ENCODE assay signal across 3 cellular contexts in genomic region chr6:56691201-56691595, GRCh38.
TF ChIP-seq lines count a peak whose summit lies in the region.

No MANE protein-coding gene starts in this region.

TF ChIP-seq in SK-N-SH, 30 proteins besides CTCF, POLR2A, EP300 and RAD21:
- TF ChIP-seq USF2 (IDR thresholded peaks at IDR 0.05; ENCODE audit: borderline replicate concordance, low read depth, low read length): no peak
- TF ChIP-seq EZH2phosphoT487 (IDR thresholded peaks at IDR 0.05; ENCODE audit: borderline replicate concordance, low read depth): no peak
- TF ChIP-seq GABPA (IDR thresholded peaks at IDR 0.05; ENCODE audit: low read depth): no peak
- no peak for TF ChIP-seq MEF2A (IDR thresholded peaks at IDR 0.05; ENCODE audit: borderline replicate concordance, low read depth)
- TF ChIP-seq MXI1 (IDR thresholded peaks at IDR 0.05; ENCODE audit: low read depth, low read length): no peak
- TF ChIP-seq RCOR1 (IDR thresholded peaks at IDR 0.05; ENCODE audit: low read length): no peak
- no peak for TF ChIP-seq CHD2 (IDR thresholded peaks at IDR 0.05; ENCODE audit: low read length, partially characterized antibody)
- no peak for TF ChIP-seq FOXM1 (IDR thresholded peaks at IDR 0.05; ENCODE audit: low read depth)
- TF ChIP-seq JUND (IDR thresholded peaks at IDR 0.05): no peak
TF ChIP-seq in SK-N-SH: peak in this region for 0.

TF ChIP-seq in SK-N-SH treated with all-trans-retinoic acid at 6 μM for 48 hours, 23 proteins besides CTCF, POLR2A, EP300 and RAD21 (continues in another document):
- no peak for TF ChIP-seq RARB (CRISPR knock-in tag; IDR thresholded peaks at IDR 0.05)
- no peak for TF ChIP-seq PPARA (CRISPR knock-in tag; IDR thresholded peaks at IDR 0.05; ENCODE audit: borderline replicate concordance)
- no peak for TF ChIP-seq ZNF70 (CRISPR knock-in tag; IDR thresholded peaks at IDR 0.05)
- TF ChIP-seq TOX (CRISPR knock-in tag; IDR thresholded peaks at IDR 0.05; ENCODE audit: borderline replicate concordance): no peak
- no peak for TF ChIP-seq PATZ1 (CRISPR knock-in tag; IDR thresholded peaks at IDR 0.05; ENCODE audit: borderline replicate concordance)
- TF ChIP-seq TCF4 (CRISPR knock-in tag; IDR thresholded peaks at IDR 0.05; ENCODE audit: borderline replicate concordance): no peak
- no peak for TF ChIP-seq ZNF565 (CRISPR knock-in tag; conservative IDR thresholded peaks at IDR 0.05; ENCODE audit: low read depth)
- TF ChIP-seq ZFP30 (CRISPR knock-in tag; IDR thresholded peaks at IDR 0.05): no peak
- TF ChIP-seq TSHZ2 (CRISPR knock-in tag; IDR thresholded peaks at IDR 0.05): no peak
- TF ChIP-seq OSR1 (CRISPR knock-in tag; IDR thresholded peaks at IDR 0.05): no peak
- TF ChIP-seq POU6F1 (CRISPR knock-in tag; IDR thresholded peaks at IDR 0.05; ENCODE audit: borderline replicate concordance, low read depth): no peak
- no peak for TF ChIP-seq GLIS3 (CRISPR knock-in tag; IDR thresholded peaks at IDR 0.05)
- TF ChIP-seq ZFP3 (CRISPR knock-in tag; IDR thresholded peaks at IDR 0.05): no peak
- no peak for TF ChIP-seq SNAI2 (CRISPR knock-in tag; IDR thresholded peaks at IDR 0.05)
- TF ChIP-seq ARNTL (CRISPR knock-in tag; IDR thresholded peaks at IDR 0.05; ENCODE audit: borderline replicate concordance, low read depth): no peak
- TF ChIP-seq CSRNP3 (CRISPR knock-in tag; IDR thresholded peaks at IDR 0.05): no peak
- TF ChIP-seq CSDC2 (CRISPR knock-in tag; IDR thresholded peaks at IDR 0.05): no peak

TF ChIP-seq in endothelial cell of umbilical vein, 7 proteins besides CTCF, POLR2A, EP300 and RAD21:
- TF ChIP-seq MAX (IDR thresholded peaks at IDR 0.05; ENCODE audit: insufficient read depth, insufficient read length): no peak
- TF ChIP-seq GATA2 (IDR thresholded peaks at IDR 0.05; ENCODE audit: insufficient read depth, insufficient read length, low read depth, low read length): no peak
- TF ChIP-seq FOS (IDR thresholded peaks at IDR 0.05; ENCODE audit: borderline replicate concordance, insufficient read depth, low read length): no peak
- no peak for TF ChIP-seq JUN (IDR thresholded peaks at IDR 0.05; ENCODE audit: borderline replicate concordance, insufficient read depth, insufficient read length, low read depth)
- TF ChIP-seq EZH2 (IDR thresholded peaks at IDR 0.05; ENCODE audit: borderline replicate concordance, low read depth, low read length, severe bottlenecking): no peak
- TF ChIP-seq POLR2AphosphoS5 (IDR thresholded peaks at IDR 0.05; ENCODE audit: insufficient read depth, low read depth, low read length): no peak
- no peak for TF ChIP-seq MYC (IDR thresholded peaks at IDR 0.05; ENCODE audit: low read depth, low read length)
TF ChIP-seq in endothelial cell of umbilical vein: peak in this region for 0.
